ENCODE assay signal across 7 cellular contexts in the genomic region with DNA sequence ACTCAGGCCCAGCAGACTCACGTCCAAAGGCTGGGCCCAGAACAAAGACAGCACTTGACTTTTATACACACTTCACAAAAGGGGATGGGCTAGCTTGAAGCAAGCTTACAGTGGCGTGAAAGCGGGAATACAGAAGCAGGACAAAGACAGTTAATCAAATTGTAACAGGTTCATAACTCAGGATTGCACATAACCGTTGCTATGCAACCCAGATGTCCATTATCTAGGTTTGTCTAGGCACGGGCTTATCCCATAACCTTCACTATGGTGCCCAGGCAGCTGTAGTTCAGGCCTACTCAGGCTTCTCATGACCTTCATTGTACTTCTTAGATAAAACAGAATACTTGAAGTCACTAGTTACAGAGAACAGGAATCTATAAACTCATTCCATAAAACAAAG.
A peak's percentile ranks its signal among the peaks of the same experiment; 100 is the strongest.
DNase-seq lines count a peak whose midpoint lies in the region; TF ChIP-seq lines count a peak whose summit lies in the region.
"Not testable (repeated sequence)": the region's sequence is repeated elsewhere in the genome, so short reads cannot be mapped to it uniquely, and the experiment has no call there.

No MANE protein-coding gene starts in this region.

- peak; percentile 92 for DNase-seq in DMS153 treated with DMSO at 0.1 percent for 48 hours (lab: John Stamatoyannopoulos, UW; ENCODE audit: unreplicated experiment)
- peak; percentile 63 to 94 (median 84) for DNase-seq in NCI-H1417 (lab: John Stamatoyannopoulos, UW)
- DNase-seq in NCI-H2171 treated with DMSO at 0.1 percent for 48 hours (lab: John Stamatoyannopoulos, UW) = peak; percentile 24
- DNase-seq in NCI-H524 treated with DMSO at 0.1 percent for 48 hours (lab: John Stamatoyannopoulos, UW) = peak; percentile 84
- peak; percentile 74 to 77 for DNase-seq in SHP77 (lab: John Stamatoyannopoulos, UW)
- DNase-seq in choroid plexus epithelial cell (ENCODE audit: low read depth) = peak; percentile 27
- peak; percentile 12 for DNase-seq in left kidney (ENCODE audit: low read depth, low spot score)

- not testable (repeated sequence) for TF ChIP-seq CTCF in choroid plexus epithelial cell (conservative IDR thresholded peaks at IDR 0.05; ENCODE audit: low read depth, low read length)

- H3K4me3 ChIP-seq in choroid plexus epithelial cell (ENCODE audit: low read depth, low read length) = not testable (repeated sequence)

Comparison
In these comparisons a context has a peak if more than half of its experiments do, and no peak if none do; other contexts are left out.
1. DNase-seq: peak in every context shown above with its lines; median percentile 92 in DMS153 treated with DMSO at 0.1 percent for 48 hours; 84 in NCI-H1417; 84 in NCI-H524 treated with DMSO at 0.1 percent for 48 hours; 76 in SHP77; 27 in choroid plexus epithelial cell; 24 in NCI-H2171 treated with DMSO at 0.1 percent for 48 hours; 12 in left kidney.